Comparison of ENCODE assay signal across 18 cellular contexts in the genomic region with DNA sequence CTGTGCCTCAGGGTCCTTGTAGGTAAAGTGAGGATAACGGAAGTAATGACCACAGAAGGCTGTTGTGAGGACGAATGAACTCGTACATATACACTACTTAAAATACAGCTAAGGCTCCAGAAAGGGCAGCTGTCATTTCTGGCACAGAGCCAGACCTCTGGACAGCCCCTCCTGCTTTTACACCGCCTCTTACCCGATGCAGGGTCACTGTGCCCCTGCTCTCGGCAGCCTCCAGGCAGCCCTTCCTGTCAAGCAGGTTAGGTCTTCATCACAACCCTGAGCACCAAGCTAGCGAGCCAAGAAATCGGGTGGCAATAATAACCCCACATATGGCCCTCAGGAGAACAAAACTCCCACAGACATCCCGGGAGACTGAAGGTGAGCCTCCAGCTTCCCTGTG. TPM values are rescaled to one million over a fixed set of nuclear protein-coding genes. Genes with fewer than 3 reads are reported as not detected.
A peak's percentile ranks its signal among the peaks of the same experiment; 100 is the strongest.
DNase-seq lines count a peak whose midpoint lies in the region; ATAC-seq, FAIRE-seq and TF ChIP-seq lines count a peak whose summit lies in the region.
"Had no signal": no experiment of that assay in that cellular context is flagged by ENCODE, and none has a peak within 500 bp of the region (broad histone marks: within the 10 kb centered on the region; RNA-seq: fewer than 3 reads in every experiment).

No MANE protein-coding gene starts in this region.

- H3K9me2 ChIP-seq in SU-DHL-6 (replicated peaks; ENCODE audit: insufficient read depth, low read length), result no peaks in the 10 kb centered on the region

- no peaks in the 10 kb centered on the region for H3K79me2 ChIP-seq in HepG2 (ENCODE audit: insufficient read depth, low read length)
- H3K79me2 ChIP-seq in SU-DHL-6 (ENCODE audit: insufficient read depth, low read length), result no peaks in the 10 kb centered on the region

- H3K4me3 ChIP-seq in HepG2 (replicated peaks in 1 of 3; ENCODE audit: insufficient read depth in 1 of 3, low read depth in 2 of 3, low read length in 3 of 3) (no peak overlapping the region), right lobe of liver (no peak overlapping the region), SU-DHL-6 (ENCODE audit: insufficient read depth, low read length, poor library complexity, severe bottlenecking) (no peak overlapping the region)
- H3K4me3 ChIP-seq: MG63, neural progenitor cell, sigmoid colon, tibial nerve had no signal

- H3K36me3 ChIP-seq in HepG2 (replicated peaks in 1 of 2; ENCODE audit: control insufficient read depth in 1 of 2, insufficient read depth in 2 of 2, low read length in 2 of 2), result no peaks in the 10 kb centered on the region
- no peaks in the 10 kb centered on the region for H3K36me3 ChIP-seq in right lobe of liver
- no peaks in the 10 kb centered on the region for H3K36me3 ChIP-seq in SU-DHL-6 (ENCODE audit: low read length)
- H3K36me3 ChIP-seq: MG63, neural progenitor cell, sigmoid colon, tibial nerve had no signal

- POLR2A ChIA-PET in HepG2 (lab: Yijun Ruan, JAX), result no interaction called here

- no peak for TF ChIP-seq RAD21 in HepG2 (CRISPR knock-in tag; IDR thresholded peaks at IDR 0.05)

- 29% methylated on average over 4 of the region's 9 CpGs for WGBS in HepG2 (ENCODE audit: low lambda C conversion rate)
- 78% methylated on average over 4 of the region's 9 CpGs for WGBS in right lobe of liver (ENCODE audit: insufficient coverage, low coverage, low lambda C conversion rate, missing lambda C conversion rate)

- H3K9ac ChIP-seq in HepG2 (ENCODE audit: insufficient read depth, low read depth, low read length) (no peak overlapping the region), SU-DHL-6 (ENCODE audit: low read length) (peak overlapping the region; percentile 25; the same call in 1 of the 2 replicates)
- H3K9ac ChIP-seq: neural progenitor cell had no signal

- H3K4me2 ChIP-seq in HepG2 (ENCODE audit: low read depth, low read length) (no peak overlapping the region), SU-DHL-6 (ENCODE audit: low read depth, low read length, poor library complexity, severe bottlenecking) (peak overlapping the region; percentile 14)
- H3K4me2 ChIP-seq: neural progenitor cell had no signal

- H3F3A ChIP-seq in SU-DHL-6 (ENCODE audit: insufficient read depth), result no peaks in the 10 kb centered on the region

- TF ChIP-seq EP300 in HepG2 (IDR thresholded peaks at IDR 0.05; ENCODE audit: low read depth in 2 of 2, low read length in 2 of 2), result no peak
- no peak for TF ChIP-seq EP300 in HepG2 (CRISPR knock-in tag; IDR thresholded peaks at IDR 0.05; ENCODE audit: borderline replicate concordance)

- H3K4me1 ChIP-seq in HepG2 (ENCODE audit: insufficient read depth, low read length) (peaks cover 10% of the 10 kb centered on the region; the same call in 1 of the 2 replicates), right lobe of liver (no peaks in the 10 kb centered on the region)
- H3K4me1 ChIP-seq: neural progenitor cell, sigmoid colon had no signal

- H3K27ac ChIP-seq in HepG2 (ENCODE audit: extremely low read length, insufficient read depth, low read length) (no peak overlapping the region), right lobe of liver (no peak overlapping the region), SU-DHL-6 (ENCODE audit: low read depth, low read length) (no peak overlapping the region)
- H3K27ac ChIP-seq: neural progenitor cell, sigmoid colon, tibial nerve had no signal

- H3K27me3 ChIP-seq in HepG2 (ENCODE audit: control insufficient read depth in 1 of 2, insufficient read depth in 2 of 2, low read length in 2 of 2), result peaks cover 0 to 14% of the 10 kb centered on the region in 2 experiments; a peak in 2 of 5 replicates
- no peaks in the 10 kb centered on the region for H3K27me3 ChIP-seq in right lobe of liver
- H3K27me3 ChIP-seq in SU-DHL-6 (ENCODE audit: low read length), result no peaks in the 10 kb centered on the region
- H3K27me3 ChIP-seq: MG63, neural progenitor cell, sigmoid colon, tibial nerve had no signal

- in situ Hi-C loops in HepG2 (cut with HindIII; ENCODE audit: extremely low pct_ligation_motif_present, low pct_unique_long_range_greater_than_20kb), result no loop called here

- FAIRE-seq in HepG2 (lab: Jason Lieb, UNC), result no peak
- FAIRE-seq: frontal cortex had no signal

- no peak for DNase-seq in HepG2 (ENCODE audit: low spot score)
- no peak for DNase-seq in right lobe of liver
- peak; percentile 44 for DNase-seq in NCI-H2171 (lab: John Stamatoyannopoulos, UW)
- no peak for DNase-seq in activated CD4-positive, CD25-positive, alpha-beta regulatory T cell (lab: John Stamatoyannopoulos, UW)
- no peak for DNase-seq in foreskin melanocyte
- DNase-seq in CD1c-positive myeloid dendritic cell (ENCODE audit: extremely low spot score), result no peak
- DNase-seq: activated CD4-positive, alpha-beta memory T cell treated with anti-CD3 and anti-CD28 coated beads, Interleukin-2, amount 10 ng/mL, durations not matched to agents 7 days and 5 days; amygdala; cerebellar nuclear complex; DND-41; MG63; sigmoid colon had no signal

- CTCF ChIA-PET in HepG2 (lab: Yijun Ruan, JAX; ENCODE audit: low intra/inter-chr PET ratio, low total read pairs), result no interaction called here

- H2AFZ ChIP-seq in HepG2 (ENCODE audit: low read length), result no peak overlapping the region
- H2AFZ ChIP-seq in SU-DHL-6 (ENCODE audit: low read depth, low read length, severe bottlenecking), result no peak overlapping the region
- H2AFZ ChIP-seq: neural progenitor cell had no signal

- intact Hi-C loops in HepG2 (cut with micrococcal nuclease; ENCODE audit: unreplicated experiment), result no loop called here
- intact Hi-C loops in right lobe of liver (cut with DNase I), result no loop called here

- no peaks in the 10 kb centered on the region for H3K9me3 ChIP-seq in HepG2 (ENCODE audit: low read length)
- no peaks in the 10 kb centered on the region for H3K9me3 ChIP-seq in right lobe of liver
- no peaks in the 10 kb centered on the region for H3K9me3 ChIP-seq in SU-DHL-6 (ENCODE audit: insufficient read depth, low read length)
- H3K9me3 ChIP-seq: MG63, sigmoid colon, tibial nerve had no signal

- BruUV-seq in HepG2 (replicated peaks; lab: Mats Ljungman, UMichigan), result no TSS peak

- H4K20me1 ChIP-seq in HepG2 (ENCODE audit: insufficient read depth, low read length), result no peaks in the 10 kb centered on the region
- no peaks in the 10 kb centered on the region for H4K20me1 ChIP-seq in SU-DHL-6 (ENCODE audit: low read depth, low read length)

- ATAC-seq in HepG2, result no peak; the same call in 2 of the 3 replicates
- ATAC-seq in right lobe of liver, result no peak
- ATAC-seq in HG03378 (IDR thresholded peaks at IDR 0.05; ENCODE audit: unreplicated experiment), result no peak
- ATAC-seq: activated T-helper 17 cell treated with anti-CD3 and anti-CD28 coated beads, Interleukin-2, amount 50 U/mL, for 72 hours had no signal

- no peak for TF ChIP-seq POLR2A in HepG2 (IDR thresholded peaks at IDR 0.05; ENCODE audit: insufficient read depth in 1 of 2, low read depth in 2 of 2, low read length in 2 of 2)
- TF ChIP-seq POLR2A in right lobe of liver (IDR thresholded peaks at IDR 0.05), result no peak

- TF ChIP-seq CTCF in HepG2 (CRISPR knock-in tag; IDR thresholded peaks at IDR 0.05), result no peak
- TF ChIP-seq CTCF in right lobe of liver (IDR thresholded peaks at IDR 0.05), result no peak
- TF ChIP-seq CTCF in SU-DHL-6 (IDR thresholded peaks at IDR 0.05; ENCODE audit: insufficient read depth, low read length, poor library complexity, severe bottlenecking), result no peak

RNA-seq across cellular contexts. Expression of a gene that starts 8.5 kb away (rescaled TPM):
- total RNA-seq in HepG2 (2016; rRNA removed; fragmentation: Illumina TruSeq; extraction: Trizol) (0.93 and 1.1 TPM in 2 replicates), right lobe of liver (1 to 10 TPM in 3 of 6 experiments, under 1 TPM in 3; 0.06 to 1.8 (median 1.2) TPM)
- 0.10 and 0.26 TPM in 2 replicates for total RNA-seq in HepG2 (2016; cell fraction: cytosol; rRNA removed; fragmentation: Illumina TruSeq; extraction: Trizol; ENCODE audit: low read depth)
- total RNA-seq in HepG2 (2016; cell fraction: insoluble cytoplasmic fraction; rRNA removed; fragmentation: Illumina TruSeq; extraction: Trizol), result 0.62 and 1.1 TPM in 2 replicates
- total RNA-seq in HepG2 (2016; cell fraction: membrane; rRNA removed; fragmentation: Illumina TruSeq; extraction: Trizol), result 0.46 and 0.55 TPM in 2 replicates
- total RNA-seq in HepG2 (2016; cell fraction: nucleus; rRNA removed; fragmentation: Illumina TruSeq; extraction: Trizol), result 0.47 and 0.75 TPM in 2 replicates
- polyA plus RNA-seq in HepG2 (2011; rRNA removed), result 0.69 and 1.6 TPM in 2 replicates
- polyA plus RNA-seq in HepG2 (2011; cell fraction: cytosol; rRNA removed), result 0.97 and 1.3 TPM in 2 replicates
- 0.92 and 1.5 TPM in 2 replicates for polyA plus RNA-seq in HepG2 (2011; cell fraction: nucleus; rRNA removed)
- 0.59 and 2.0 TPM in 2 replicates for polyA plus RNA-seq in HepG2 (2012)
- polyA plus RNA-seq in HepG2 (2016; cell fraction: cytosol; fragmentation: Illumina TruSeq; extraction: Trizol; ENCODE audit: low read depth), result 0.05 and 0.12 TPM in 2 replicates
- 0.37 and 1.0 TPM in 2 replicates for polyA plus RNA-seq in HepG2 (2016; cell fraction: insoluble cytoplasmic fraction; fragmentation: Illumina TruSeq; extraction: Trizol; ENCODE audit: low read depth)
- 0.29 and 0.74 TPM in 2 replicates for polyA plus RNA-seq in HepG2 (2016; cell fraction: membrane; fragmentation: Illumina TruSeq; extraction: Trizol; ENCODE audit: low read depth)
- 0.71 and 1.0 TPM in 2 replicates for polyA plus RNA-seq in HepG2 (2016; cell fraction: nucleus; fragmentation: Illumina TruSeq; extraction: Trizol; ENCODE audit: insufficient read depth, low read depth)
- polyA minus RNA-seq in HepG2 (2011; rRNA and poly(A)+ RNA removed; ENCODE audit: low replicate concordance), result 0.19 and 7.1 TPM in 2 replicates
- polyA minus RNA-seq in HepG2 (2011; cell fraction: cytosol; rRNA and poly(A)+ RNA removed), result 0.44 and 1.3 TPM in 2 replicates
- 3.2 and 4.6 TPM in 2 replicates for polyA minus RNA-seq in HepG2 (2011; cell fraction: nucleus; rRNA and poly(A)+ RNA removed)

RNA-seq across cellular contexts. Expression of a gene that starts 53.1 kb away (rescaled TPM):
- total RNA-seq in HepG2 (2016; rRNA removed; fragmentation: Illumina TruSeq; extraction: Trizol) (4.8 and 8.6 TPM in 2 replicates), right lobe of liver (1 to 10 TPM; 1.9 to 4.1 (median 3.0) TPM)
- total RNA-seq in HepG2 (2016; cell fraction: cytosol; rRNA removed; fragmentation: Illumina TruSeq; extraction: Trizol; ENCODE audit: low read depth), result 3.3 and 4.8 TPM in 2 replicates
- total RNA-seq in HepG2 (2016; cell fraction: insoluble cytoplasmic fraction; rRNA removed; fragmentation: Illumina TruSeq; extraction: Trizol), result 4.6 and 7.6 TPM in 2 replicates
- 3.6 and 3.9 TPM in 2 replicates for total RNA-seq in HepG2 (2016; cell fraction: membrane; rRNA removed; fragmentation: Illumina TruSeq; extraction: Trizol)
- 12.0 and 12.8 TPM in 2 replicates for total RNA-seq in HepG2 (2016; cell fraction: nucleus; rRNA removed; fragmentation: Illumina TruSeq; extraction: Trizol)
- 15.4 and 15.8 TPM in 2 replicates for polyA plus RNA-seq in HepG2 (2011; rRNA removed)
- 5.2 and 5.8 TPM in 2 replicates for polyA plus RNA-seq in HepG2 (2011; cell fraction: cytosol; rRNA removed)
- polyA plus RNA-seq in HepG2 (2011; cell fraction: nucleus; rRNA removed), result 49.9 and 50.8 TPM in 2 replicates
- 7.8 and 9.0 TPM in 2 replicates for polyA plus RNA-seq in HepG2 (2012)
- 0.53 and 0.76 TPM in 2 replicates for polyA plus RNA-seq in HepG2 (2016; cell fraction: cytosol; fragmentation: Illumina TruSeq; extraction: Trizol; ENCODE audit: low read depth)
- polyA plus RNA-seq in HepG2 (2016; cell fraction: insoluble cytoplasmic fraction; fragmentation: Illumina TruSeq; extraction: Trizol; ENCODE audit: low read depth), result 4.0 and 7.4 TPM in 2 replicates
- 1.5 TPM in 2 replicates for polyA plus RNA-seq in HepG2 (2016; cell fraction: membrane; fragmentation: Illumina TruSeq; extraction: Trizol; ENCODE audit: low read depth)
- polyA plus RNA-seq in HepG2 (2016; cell fraction: nucleus; fragmentation: Illumina TruSeq; extraction: Trizol; ENCODE audit: insufficient read depth, low read depth), result 35.8 and 36.7 TPM in 2 replicates
- 14.0 and 15.2 TPM in 2 replicates for polyA minus RNA-seq in HepG2 (2011; rRNA and poly(A)+ RNA removed; ENCODE audit: low replicate concordance)
- 4.4 and 6.2 TPM in 2 replicates for polyA minus RNA-seq in HepG2 (2011; cell fraction: cytosol; rRNA and poly(A)+ RNA removed)
- polyA minus RNA-seq in HepG2 (2011; cell fraction: nucleus; rRNA and poly(A)+ RNA removed), result 22.7 and 29.6 TPM in 2 replicates
